In the genomic region with DNA sequence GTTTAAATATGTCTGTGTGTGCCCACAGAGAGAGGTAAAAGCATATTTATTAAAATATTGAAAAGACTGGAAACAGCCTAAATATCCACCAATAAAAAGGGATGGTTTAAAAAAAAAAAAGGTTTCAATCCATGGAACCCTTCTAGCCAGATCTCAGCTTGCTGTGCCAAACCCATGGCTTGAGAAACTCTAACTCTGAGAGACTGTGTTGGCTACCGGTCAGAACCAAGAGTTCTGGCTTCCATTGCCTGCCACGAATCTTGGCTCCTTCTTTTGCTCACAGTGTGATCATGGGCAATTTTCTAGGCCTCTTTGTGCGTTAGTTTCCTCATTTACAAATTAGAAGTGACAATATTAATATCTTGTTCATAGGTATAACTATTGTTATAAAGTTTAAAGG, we compare ENCODE assay signal across 21 cellular contexts.
DNase-seq lines count a peak whose midpoint lies in the region; ATAC-seq and TF ChIP-seq lines count a peak whose summit lies in the region.
"Had no signal": no experiment of that assay in that cellular context is flagged by ENCODE, and none has a peak within 500 bp of the region (broad histone marks: within the 10 kb centered on the region; RNA-seq: fewer than 3 reads in every experiment).

No MANE protein-coding gene starts in this region.

- no peaks in the 10 kb centered on the region for H3K9me3 Mint-ChIP-seq in endothelial cell (ENCODE audit: unreplicated experiment)
- H3K9me3 Mint-ChIP-seq: CD4-positive, alpha-beta T cell had no signal

- H3K36me3 Mint-ChIP-seq in endothelial cell (ENCODE audit: low read depth, unreplicated experiment) = no peaks in the 10 kb centered on the region

- in situ Hi-C loops in gastrocnemius medialis (cut with MboI; ENCODE audit: low sequenced_read_pairs in 4 of 4) = no loop called here

- peaks cover 5% of the 10 kb centered on the region for H3K27me3 Mint-ChIP-seq in endothelial cell (ENCODE audit: unreplicated experiment)

- no peak for TF ChIP-seq POLR2A in gastrocnemius medialis (IDR thresholded peaks at IDR 0.05)

- H3K36me3 ChIP-seq in gastrocnemius medialis = no peaks in the 10 kb centered on the region
- H3K36me3 ChIP-seq: BLaER1, SJCRH30 had no signal

- ATAC-seq in left ventricle myocardium superior (peak; percentile 71), gastrocnemius medialis (peak; percentile 49 to 53)
- ATAC-seq: Panc1 had no signal

- peak overlapping the region in 1 of 4 donors; percentile 14 for H3K27ac ChIP-seq in gastrocnemius medialis
- H3K27ac ChIP-seq: BLaER1, SJCRH30 had no signal

- TF ChIP-seq CTCF in gastrocnemius medialis (IDR thresholded peaks at IDR 0.05 in 4 of 5, conservative IDR thresholded peaks at IDR 0.05 in 1 of 5) (no peak), endothelial cell (IDR thresholded peaks at IDR 0.05; ENCODE audit: unreplicated experiment) (no peak)

- no peak overlapping the region for H3K4me3 ChIP-seq in gastrocnemius medialis
- H3K4me3 ChIP-seq: BLaER1, SJCRH30 had no signal

- H3K27ac Mint-ChIP-seq in endothelial cell (ENCODE audit: unreplicated experiment) = no peak overlapping the region
- H3K27ac Mint-ChIP-seq: CD4-positive, alpha-beta T cell had no signal

- H3K9me3 ChIP-seq in gastrocnemius medialis = no peaks in the 10 kb centered on the region
- H3K9me3 ChIP-seq: BLaER1, SJCRH30 had no signal

- peaks cover 0 to 19% of the 10 kb centered on the region in 2 donors for H3K4me1 ChIP-seq in gastrocnemius medialis
- H3K4me1 ChIP-seq: BLaER1, SJCRH30 had no signal

- no peak overlapping the region for H3K4me3 Mint-ChIP-seq in endothelial cell (ENCODE audit: unreplicated experiment)
- H3K4me3 Mint-ChIP-seq: CD4-positive, alpha-beta T cell had no signal

- intact Hi-C loops in left ventricle myocardium superior (cut with micrococcal nuclease) (no loop called here), gastrocnemius medialis (cut with DNase I; ENCODE audit: low total_unique reads) (no loop called here)

- H3K4me1 Mint-ChIP-seq in endothelial cell (ENCODE audit: unreplicated experiment) = no peaks in the 10 kb centered on the region

- no peaks in the 10 kb centered on the region for H3K27me3 ChIP-seq in gastrocnemius medialis
- H3K27me3 ChIP-seq: BLaER1, SJCRH30 had no signal

- DNase-seq in Ammon's horn (ENCODE audit: low spot score) = peak; percentile 4
- DNase-seq in globus pallidus (ENCODE audit: low spot score) = peak; percentile 12
- peak; percentile 50 for DNase-seq in left ventricle myocardium superior
- peak; percentile 12 to 33 for DNase-seq in gastrocnemius medialis
- no peak for DNase-seq in NCI-H1417 treated with DMSO at 0.1 percent for 48 hours (lab: John Stamatoyannopoulos, UW)
- no peak for DNase-seq in NCI-H1092 treated with DMSO at 0.1 percent for 48 hours (lab: John Stamatoyannopoulos, UW)
- DNase-seq in endothelial cell (ENCODE audit: low spot score) = no peak
- DNase-seq: CD4-positive, alpha-beta T cell; COR-L47; DMS79; H7; KBM-7; NCI-H1105; NCI-H2029 treated with DMSO at 0.1 percent for 48 hours; NCI-H226; NCI-H510A treated with DMSO at 0.1 percent for 48 hours; NCI-H774; NK-92 treated with Interleukin-12 subunit alpha and Interleukin-12 subunit beta, amount 100 ng/mL, for 24 hours; SJCRH30 had no signal

Comparison
In these comparisons a context has a peak if more than half of its experiments do, and no peak if none do; other contexts are left out.
1. DNase-seq: peak in Ammon's horn (single experiment), globus pallidus (single experiment), left ventricle myocardium superior (single experiment) and gastrocnemius medialis (2 of 2); none in NCI-H1417 treated with DMSO at 0.1 percent for 48 hours (single experiment), NCI-H1092 treated with DMSO at 0.1 percent for 48 hours (single experiment) and endothelial cell (single experiment).